ENCODE assay signal across 18 cellular contexts in the genomic region with DNA sequence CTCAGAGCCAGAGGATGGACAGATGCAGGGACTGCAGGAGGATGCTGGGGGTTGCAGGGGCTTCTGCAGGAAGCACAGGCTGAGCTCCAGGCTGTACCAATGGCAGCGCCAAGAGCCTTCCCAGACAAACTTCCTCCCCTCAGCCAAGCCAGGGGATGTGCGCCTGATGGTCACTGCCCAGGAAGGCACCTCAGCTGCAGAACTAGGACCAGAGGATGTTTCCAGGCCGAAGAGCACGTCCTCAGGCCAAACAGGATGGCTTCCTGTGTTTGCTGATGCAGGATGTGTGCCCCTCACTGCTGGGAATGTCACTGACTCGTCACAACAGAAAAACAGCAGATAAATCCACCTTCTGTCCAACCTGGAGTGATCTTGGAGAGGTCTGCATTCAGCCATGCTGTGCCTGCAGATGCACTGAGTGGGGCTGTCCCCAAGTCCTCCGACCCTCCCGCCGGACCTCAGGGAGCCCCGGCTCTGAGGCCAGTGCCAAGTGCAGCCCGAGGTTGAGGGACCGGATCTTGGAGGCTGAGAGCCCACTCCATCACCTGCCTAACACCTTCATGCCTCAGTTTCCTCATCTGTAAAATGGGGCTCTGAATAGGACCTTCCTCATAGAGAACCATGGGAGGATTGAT.
"Had no signal": no experiment of that assay in that cellular context is flagged by ENCODE, and none has a peak within 500 bp of the region (broad histone marks: within the 10 kb centered on the region; RNA-seq: fewer than 3 reads in every experiment).

No MANE protein-coding gene starts in this region.

- DNase-seq: activated CD4-positive, alpha-beta T cell treated with anti-CD3 and anti-CD28 coated beads for 1 hour; activated CD4-positive, alpha-beta T cell treated with anti-CD3 and anti-CD28 coated beads, Interleukin-2, amount 50 U/mL, for 1 hour; activated CD8-positive, alpha-beta T cell treated with anti-CD3 and anti-CD28 coated beads, Interleukin-2, amount 10 ng/mL, durations not matched to agents 7 days and 5 days; caudate nucleus; effector CD4-positive, alpha-beta T cell; foreskin fibroblast; kidney; mesendoderm; naive B cell; occipital lobe; stimulated activated CD4-positive, alpha-beta T cell treated with anti-CD3 and anti-CD28 coated beads, Interleukin-4, amount 100 ng/mL, for 1 hour; stimulated activated naive CD4-positive, alpha-beta T cell treated with Interleukin-2 at 50 U/mL for 16 hours; substantia nigra; T-cell; WERI-Rb-1 had no signal

- H3K9me3 ChIP-seq: tibial nerve, uterus had no signal

- H3K4me1 ChIP-seq: uterus had no signal

- H3K36me3 ChIP-seq: tibial nerve, uterus, WERI-Rb-1 had no signal

- H3K27me3 ChIP-seq: tibial nerve, uterus had no signal

- H3K27ac ChIP-seq: tibial nerve, uterus, WERI-Rb-1 had no signal

- ATAC-seq: activated CD8-positive, alpha-beta T cell treated with anti-CD3 and anti-CD28 coated beads, Interleukin-2, amount 10 ng/mL, durations not matched to agents 7 days and 5 days; activated naive CD4-positive, alpha-beta T cell treated with anti-CD3 and anti-CD28 coated beads, Interleukin-2, amount 50 U/mL, for 72 hours; T-cell had no signal

- H3K4me3 ChIP-seq: tibial nerve, uterus had no signal
